Comparison of ENCODE assay signal across 26 cellular contexts in genomic region chr17:82086941-82087906, GRCh38.
"Had no signal": no experiment of that assay in that cellular context is flagged by ENCODE, and none has a peak within 500 bp of the region (broad histone marks: within the 10 kb centered on the region; RNA-seq: fewer than 3 reads in every experiment).

No MANE protein-coding gene starts in this region.

- H3K36me3 ChIP-seq: neural progenitor cell had no signal

- H3K4me3 Mint-ChIP-seq: activated CD4-positive, alpha-beta memory T cell treated with anti-CD3 and anti-CD28 coated beads for 36 hours; activated CD4-positive, alpha-beta T cell treated with anti-CD3 and anti-CD28 coated beads, Interleukin-2, amount 10 ng/mL, durations not matched to agents 24 days and 14 days; natural killer cell; neural progenitor cell; T-helper 17 cell had no signal

- ATAC-seq: foreskin keratinocyte, heart left ventricle, left lobe of liver, natural killer cell, T-helper 17 cell had no signal

- H3K27ac Mint-ChIP-seq: activated CD4-positive, alpha-beta memory T cell treated with anti-CD3 and anti-CD28 coated beads for 36 hours; activated CD4-positive, alpha-beta T cell treated with anti-CD3 and anti-CD28 coated beads, Interleukin-2, amount 10 ng/mL, durations not matched to agents 24 days and 14 days; natural killer cell; neural progenitor cell; T-helper 17 cell had no signal

- FAIRE-seq: small intestine had no signal

- H3K27ac ChIP-seq: esophagus muscularis mucosa, foreskin keratinocyte, heart left ventricle, neural progenitor cell, sigmoid colon, tibial nerve had no signal

- H3K36me3 Mint-ChIP-seq: natural killer cell, neural progenitor cell had no signal

- H3K9ac ChIP-seq: neural progenitor cell had no signal

- H3K4me1 Mint-ChIP-seq: activated CD4-positive, alpha-beta T cell treated with anti-CD3 and anti-CD28 coated beads, Interleukin-2, amount 10 ng/mL, durations not matched to agents 24 days and 14 days; natural killer cell; neural progenitor cell; T-helper 17 cell had no signal

- H3K4me2 ChIP-seq: neural progenitor cell had no signal

- H3K4me1 ChIP-seq: esophagus muscularis mucosa, foreskin keratinocyte, heart left ventricle, neural progenitor cell, sigmoid colon, tibial nerve had no signal

- H3K4me3 ChIP-seq: esophagus muscularis mucosa, heart left ventricle, lung, neural progenitor cell, sigmoid colon, tibial nerve had no signal

- DNase-seq: activated CD4-positive, alpha-beta memory T cell treated with anti-CD3 and anti-CD28 coated beads for 36 hours; activated CD4-positive, alpha-beta T cell treated with anti-CD3 and anti-CD28 coated beads, Interleukin-2, amount 10 ng/mL, durations not matched to agents 24 days and 14 days; activated CD4-positive, CD25-positive, alpha-beta regulatory T cell treated with anti-CD3 and anti-CD28 coated beads, Interleukin-2, amount 50 U/mL, for 72 hours; activated CD8-positive, alpha-beta memory T cell treated with anti-CD3 and anti-CD28 coated beads, Interleukin-2, amount 50 U/mL, for 4 hours; activated gamma-delta T cell treated with Interleukin-2 at 50 U/mL for 16 hours; activated naive CD4-positive, alpha-beta T cell treated with anti-CD3 and anti-CD28 coated beads, Interleukin-2, amount 50 U/mL, for 16 hours; activated T-cell treated with anti-CD3 and anti-CD28 coated beads, Interleukin-2, amount 50 U/mL, for 1 hour; amniotic stem cell; central memory CD4-positive, alpha-beta T cell; dermis blood vessel endothelial cell; effector CD4-positive, alpha-beta T cell; foreskin keratinocyte; hypothalamus; mesendoderm; natural killer cell; sigmoid colon; small intestine; stimulated activated naive CD4-positive, alpha-beta T cell treated with Interleukin-2 at 50 U/mL for 16 hours; T1000 had no signal

- H3K9me3 Mint-ChIP-seq: activated CD4-positive, alpha-beta memory T cell treated with anti-CD3 and anti-CD28 coated beads for 36 hours; activated CD4-positive, alpha-beta T cell treated with anti-CD3 and anti-CD28 coated beads, Interleukin-2, amount 10 ng/mL, durations not matched to agents 24 days and 14 days; natural killer cell; neural progenitor cell had no signal

- H2AFZ ChIP-seq: neural progenitor cell had no signal

- H3K27me3 Mint-ChIP-seq: activated CD4-positive, alpha-beta memory T cell treated with anti-CD3 and anti-CD28 coated beads for 36 hours; activated CD4-positive, alpha-beta T cell treated with anti-CD3 and anti-CD28 coated beads, Interleukin-2, amount 10 ng/mL, durations not matched to agents 24 days and 14 days; T-helper 17 cell had no signal

- H3K9me3 ChIP-seq: esophagus muscularis mucosa, heart left ventricle, sigmoid colon, tibial nerve had no signal

- H3K27me3 ChIP-seq: esophagus muscularis mucosa, foreskin keratinocyte, heart left ventricle, neural progenitor cell, sigmoid colon, tibial nerve had no signal
